ENCODE assay signal across 8 cellular contexts in genomic region chr6:23446394-23447001, GRCh38.
DNase-seq lines count a peak whose midpoint lies in the region; ATAC-seq, FAIRE-seq and TF ChIP-seq lines count a peak whose summit lies in the region.

No MANE protein-coding gene starts in this region.

- no peak overlapping the region for H4K8ac ChIP-seq in H1 (ENCODE audit: extremely low read depth, insufficient read depth, low read length)

- H3K36me3 ChIP-seq in H7 (replicated peaks; ENCODE audit: control insufficient read depth, insufficient read depth, low read length) (no peaks in the 10 kb centered on the region), H1 (ENCODE audit: control insufficient read depth in 2 of 4, insufficient read depth in 4 of 4, low read length in 3 of 4) (no peaks in the 10 kb centered on the region), mucosa of descending colon (ENCODE audit: low read depth) (no peaks in the 10 kb centered on the region)

- no peak overlapping the region for H2BK12ac ChIP-seq in H1 (ENCODE audit: low read depth, low read length)

- TF ChIP-seq RAD21 in H1 (IDR thresholded peaks at IDR 0.05 in 1 of 2, conservative IDR thresholded peaks at IDR 0.05 in 1 of 2; ENCODE audit: low read depth in 2 of 2, low read length in 2 of 2): peak; percentile 73 to 76

- TF ChIP-seq EP300 in H1 (IDR thresholded peaks at IDR 0.05; ENCODE audit: borderline replicate concordance in 1 of 2, low read depth in 2 of 2, low read length in 2 of 2): no peak

- no peak overlapping the region for H2BK15ac ChIP-seq in H1 (ENCODE audit: low read length)

- WGBS in H1 (ENCODE audit: extremely low coverage in 1 of 2, insufficient coverage in 1 of 2, insufficient read length in 1 of 2, insufficient replicate concordance in 2 of 2, low coverage in 1 of 2, low lambda C conversion rate in 2 of 2, missing lambda C conversion rate in 1 of 2), 2 experiments: 79% methylated on average over 5 of the region's 5 CpGs; no CpG with 5 or more reads in 1 of the 2 experiments

- no peaks in the 10 kb centered on the region for H3K27me3 ChIP-seq in H7 (ENCODE audit: control insufficient read depth, insufficient read depth, low read length)
- H3K27me3 ChIP-seq in H1 (replicated peaks in 1 of 4; ENCODE audit: control insufficient read depth in 3 of 4, extremely low read depth in 1 of 4, insufficient read depth in 3 of 4, low read length in 3 of 4): no peaks in the 10 kb centered on the region

- H3K79me2 ChIP-seq in H1 (ENCODE audit: control insufficient read depth in 1 of 2, insufficient read depth in 2 of 2, low read length in 2 of 2): no peaks in the 10 kb centered on the region

- H3K9me3 ChIP-seq in H1 (ENCODE audit: insufficient read depth in 2 of 2, low read depth in 1 of 2, low read length in 1 of 2) (no peaks in the 10 kb centered on the region), mucosa of descending colon (no peaks in the 10 kb centered on the region)

- POLR2A ChIA-PET in H1 (lab: Charles Lee; ENCODE audit: partially characterized antibody): no interaction called here

- H4K20me1 ChIP-seq in H1 (replicated peaks in 1 of 2; ENCODE audit: control insufficient read depth in 1 of 2, insufficient read depth in 2 of 2, low read length in 2 of 2): no peaks in the 10 kb centered on the region

- H3K79me1 ChIP-seq in H1 (ENCODE audit: low read depth, low read length): no peaks in the 10 kb centered on the region

- H2AK5ac ChIP-seq in H1 (ENCODE audit: low read depth, low read length): no peak overlapping the region

- CTCF ChIA-PET in H1 (lab: Charles Lee; ENCODE audit: partially characterized antibody): interaction anchor here (0.6 to 1.7 kb wide), 11 partner anchors 11 to 710 kb away, joined by 3 to 4 read pairs (median 3); no protein-coding TSS in a partner anchor

- FAIRE-seq in H1 (lab: Jason Lieb, UNC): peak; percentile 63

- no peak overlapping the region for H3K14ac ChIP-seq in H1 (ENCODE audit: insufficient read length)

- H3K4me1 ChIP-seq in H1 (replicated peaks in 1 of 4; ENCODE audit: control insufficient read depth in 3 of 4, insufficient read depth in 4 of 4, low read length in 3 of 4) (no peaks in the 10 kb centered on the region), mucosa of descending colon (ENCODE audit: low read depth) (no peaks in the 10 kb centered on the region)

- H3K4me3 ChIP-seq in H7 (ENCODE audit: insufficient read depth, low read depth, low read length) (no peak overlapping the region), H1 (ENCODE audit: extremely low read depth in 1 of 4, insufficient read depth in 2 of 4, low read depth in 3 of 4, low read length in 4 of 4) (no peak overlapping the region), mucosa of descending colon (no peak overlapping the region)

- H3K56ac ChIP-seq in H1 (replicated peaks; ENCODE audit: insufficient read length, low read depth, low read length): no peak overlapping the region

- DNase-seq in H7: peak; percentile 13
- DNase-seq in NCI-H524 treated with DMSO at 0.1 percent for 48 hours (lab: John Stamatoyannopoulos, UW): peak; percentile 63
- DNase-seq in H1 (ENCODE audit: low read depth in 1 of 2, low spot score in 2 of 2): no peak
- peak; percentile 76 for DNase-seq in midbrain (lab: John Stamatoyannopoulos, UW)
- no peak for DNase-seq in cortex of kidney (lab: John Stamatoyannopoulos, UW)
- DNase-seq in mucosa of descending colon: no peak

- H3K9ac ChIP-seq in H1 (replicated peaks in 1 of 4; ENCODE audit: extremely low read depth in 1 of 4, low read depth in 3 of 4, low read length in 3 of 4): no peak overlapping the region

- no peak overlapping the region for H3K18ac ChIP-seq in H1 (ENCODE audit: extremely low read depth, low read length)

- no peak overlapping the region for H3K27ac ChIP-seq in H1 (ENCODE audit: low read depth, low read length)

- H3K4ac ChIP-seq in H1 (replicated peaks; ENCODE audit: insufficient read length, low read depth, low read length): no peak overlapping the region

- no peak overlapping the region for H2BK5ac ChIP-seq in H1 (ENCODE audit: low read depth, low read length)

- H3K23me2 ChIP-seq in H1 (ENCODE audit: low read depth, low read length): no peaks in the 10 kb centered on the region

- TF ChIP-seq POLR2A in H1 (IDR thresholded peaks at IDR 0.05; ENCODE audit: control extremely low read depth in 1 of 2, low read depth in 2 of 2, low read length in 2 of 2): no peak

- H3K4me2 ChIP-seq in H1 (ENCODE audit: insufficient read depth in 1 of 2, low read depth in 2 of 2, low read length in 2 of 2): no peak overlapping the region

- peak overlapping the region; percentile 91; the same call in 1 of the 2 replicates for H2AFZ ChIP-seq in H1 (ENCODE audit: low read length)

- intact Hi-C loops in mucosa of descending colon (cut with DNase I, micrococcal nuclease): no loop called here

- no peak overlapping the region for H2BK20ac ChIP-seq in H1 (ENCODE audit: low read length)

- H2BK120ac ChIP-seq in H1 (replicated peaks; ENCODE audit: low read depth, low read length): no peak overlapping the region

- no peak overlapping the region for H4K91ac ChIP-seq in H1 (replicated peaks; ENCODE audit: insufficient read length, low read length)

- no peak overlapping the region for H3K23ac ChIP-seq in H1 (ENCODE audit: insufficient read length)

- ATAC-seq in HG02885 (IDR thresholded peaks at IDR 0.05; ENCODE audit: poor library complexity, unreplicated experiment): no peak
- ATAC-seq in HG02678 (IDR thresholded peaks at IDR 0.05; ENCODE audit: unreplicated experiment): no peak
- ATAC-seq in mucosa of descending colon: no peak

- TF ChIP-seq CTCF in H1 (IDR thresholded peaks at IDR 0.05; ENCODE audit: control extremely low read depth in 1 of 3, insufficient read depth in 1 of 3, low read depth in 1 of 3, low read length in 3 of 3) (peak in 2 of 3 experiments; percentile 23 to 62; a peak in 2 of 4 replicates), mucosa of descending colon (IDR thresholded peaks at IDR 0.05) (no peak)

- H4K5ac ChIP-seq in H1 (ENCODE audit: insufficient read length, low read depth, low read length): no peak overlapping the region

TF ChIP-seq in H1, 55 proteins besides CTCF, POLR2A, EP300 and RAD21:
- no peak for TF ChIP-seq ATF2 (IDR thresholded peaks at IDR 0.05; ENCODE audit: low read length)
- TF ChIP-seq EZH2 (IDR thresholded peaks at IDR 0.05; ENCODE audit: low read depth, low read length, severe bottlenecking): no peak
- TF ChIP-seq CHD2 (IDR thresholded peaks at IDR 0.05; ENCODE audit: low read length): no peak
- no peak for TF ChIP-seq NANOG (IDR thresholded peaks at IDR 0.05; ENCODE audit: insufficient read depth, low read depth, low read length, poor library complexity, severe bottlenecking)
- TF ChIP-seq TCF12 (IDR thresholded peaks at IDR 0.05; ENCODE audit: low read depth, low read length): no peak

Comparison
In these comparisons a context has a peak if more than half of its experiments do, and no peak if none do; other contexts are left out.
1. DNase-seq: peak in H7 (single experiment), NCI-H524 treated with DMSO at 0.1 percent for 48 hours (single experiment) and midbrain (single experiment); none in H1 (0 of 2), cortex of kidney (single experiment) and mucosa of descending colon (0 of 3).